ENCODE assay signal across 19 cellular contexts in the genomic region with DNA sequence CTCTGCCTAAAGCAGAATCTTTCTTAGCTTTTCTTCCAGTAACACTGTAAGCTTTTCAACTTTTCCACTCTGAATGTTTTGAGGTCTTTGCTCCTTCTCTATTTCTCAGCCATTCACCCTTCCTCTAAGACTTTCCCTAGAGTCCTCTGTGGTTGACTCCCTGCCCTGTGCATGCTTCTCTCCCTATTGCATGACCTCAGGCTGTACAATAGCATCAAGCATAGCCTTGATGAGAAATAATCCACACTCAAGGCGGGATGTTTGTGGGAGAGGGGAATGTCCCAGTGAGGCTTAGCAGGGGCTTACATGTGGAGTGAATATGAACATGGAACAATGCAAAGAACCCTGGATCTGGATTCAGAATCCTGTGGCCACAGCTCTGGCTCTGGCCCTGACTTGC. TPM values are rescaled to one million over a fixed set of nuclear protein-coding genes. Genes with fewer than 3 reads are reported as not detected.
"Had no signal": no experiment of that assay in that cellular context is flagged by ENCODE, and none has a peak within 500 bp of the region (broad histone marks: within the 10 kb centered on the region; RNA-seq: fewer than 3 reads in every experiment).

No MANE protein-coding gene starts in this region.

- H3K27ac ChIP-seq: skin epidermis had no signal

- H3K27ac Mint-ChIP-seq: activated CD8-positive, alpha-beta T cell treated with anti-CD3 and anti-CD28 coated beads for 36 hours; activated naive CD4-positive, alpha-beta T cell treated with anti-CD3 and anti-CD28 coated beads, Interleukin-2, amount 50 U/mL, for 24 hours; brain; dendritic cell treated with granulocyte-macrophage colony-stimulating factor and Interleukin-4, amounts not matched to agents 40 ng/mL and 50 ng/mL, for 4 days; nephron progenitor cell; type B pancreatic cell; WTC11 had no signal

- DNase-seq: activated CD4-positive, alpha-beta T cell treated with anti-CD3 and anti-CD28 coated beads for 4 hours; activated CD8-positive, alpha-beta T cell treated with anti-CD3 and anti-CD28 coated beads for 36 hours; activated effector memory CD4-positive, alpha-beta T cell treated with Interleukin-2 at 50 U/mL for 16 hours; activated T-cell treated with anti-CD3 and anti-CD28 coated beads, Interleukin-2, amount 50 U/mL, for 4 hours; amniotic stem cell; effector memory CD4-positive, alpha-beta T cell; mammary epithelial cell; nephron progenitor cell; occipital lobe; stimulated activated naive CD8-positive, alpha-beta T cell treated with anti-CD3 and anti-CD28 coated beads, Interleukin-15, Interleukin-2, amounts not matched to agents 100 U/mL and 50 U/mL, for 24 hours; T-helper 2 cell had no signal

- H3K36me3 Mint-ChIP-seq: activated naive CD4-positive, alpha-beta T cell treated with anti-CD3 and anti-CD28 coated beads, Interleukin-2, amount 50 U/mL, for 24 hours; brain; WTC11 had no signal

- H3K4me1 Mint-ChIP-seq: activated naive CD4-positive, alpha-beta T cell treated with anti-CD3 and anti-CD28 coated beads, Interleukin-2, amount 50 U/mL, for 24 hours; central memory CD8-positive, alpha-beta T cell had no signal

- H3K4me3 Mint-ChIP-seq: activated CD8-positive, alpha-beta T cell treated with anti-CD3 and anti-CD28 coated beads for 36 hours; activated naive CD4-positive, alpha-beta T cell treated with anti-CD3 and anti-CD28 coated beads, Interleukin-2, amount 50 U/mL, for 24 hours; activated T-cell treated with anti-CD3 and anti-CD28 coated beads, Interleukin-2, amount 50 U/mL, for 4 hours; brain; central memory CD8-positive, alpha-beta T cell; dendritic cell treated with granulocyte-macrophage colony-stimulating factor and Interleukin-4, amounts not matched to agents 40 ng/mL and 50 ng/mL, for 4 days; nephron progenitor cell; type B pancreatic cell; WTC11 had no signal

- H3K9me3 Mint-ChIP-seq: activated CD8-positive, alpha-beta T cell treated with anti-CD3 and anti-CD28 coated beads for 36 hours; activated naive CD4-positive, alpha-beta T cell treated with anti-CD3 and anti-CD28 coated beads, Interleukin-2, amount 50 U/mL, for 24 hours had no signal

- ATAC-seq: activated CD8-positive, alpha-beta T cell treated with anti-CD3 and anti-CD28 coated beads for 36 hours; activated T-cell treated with anti-CD3 and anti-CD28 coated beads, Interleukin-2, amount 50 U/mL, for 4 hours; left lobe of liver; stimulated activated naive CD8-positive, alpha-beta T cell treated with anti-CD3 and anti-CD28 coated beads, Interleukin-15, Interleukin-2, amounts not matched to agents 100 U/mL and 50 U/mL, for 24 hours; WTC11 had no signal

- H3K4me3 ChIP-seq: skin epidermis had no signal

- H3K27me3 Mint-ChIP-seq: type B pancreatic cell had no signal

RNA-seq across cellular contexts. Expression of a gene that starts 48.4 kb away (rescaled TPM):
- total RNA-seq: activated CD8-positive, alpha-beta T cell treated with anti-CD3 and anti-CD28 coated beads for 36 hours had no signal
